ENCODE assay signal across 9 cellular contexts in the genomic region with DNA sequence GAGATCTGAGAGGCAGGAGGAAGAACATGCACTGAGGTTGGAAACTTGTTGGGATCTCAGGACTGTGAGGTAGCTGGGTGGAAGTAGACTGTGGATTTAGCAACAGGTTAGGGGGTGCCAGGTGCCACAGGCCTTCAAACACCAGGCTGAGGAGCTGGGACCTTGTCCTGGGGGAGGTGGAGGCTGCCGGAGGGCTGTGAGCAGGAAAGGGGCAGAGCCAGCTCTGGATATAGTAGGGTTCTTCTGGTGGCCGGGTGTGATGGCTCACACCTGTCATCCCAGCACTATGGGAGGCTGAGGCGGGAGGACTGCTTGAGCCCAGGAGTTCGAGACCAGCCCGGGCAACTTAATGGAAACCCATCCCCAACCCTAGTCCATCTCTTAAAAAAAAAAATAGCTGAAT. TPM values are rescaled to one million over a fixed set of nuclear protein-coding genes. Genes with fewer than 3 reads are reported as not detected.
A peak's percentile ranks its signal among the peaks of the same experiment; 100 is the strongest.
DNase-seq lines count a peak whose midpoint lies in the region; ATAC-seq and TF ChIP-seq lines count a peak whose summit lies in the region.
"Had no signal": no experiment of that assay in that cellular context is flagged by ENCODE, and none has a peak within 500 bp of the region (broad histone marks: within the 10 kb centered on the region; RNA-seq: fewer than 3 reads in every experiment).

No MANE protein-coding gene starts in this region.

- H3K4me1 ChIP-seq in body of pancreas (peaks cover 32% of the 10 kb centered on the region), mucosa of stomach (ENCODE audit: control insufficient read depth, insufficient read depth, low read length) (peaks cover 20% of the 10 kb centered on the region), tibial nerve (peaks cover 0 to 42% (median 10%) of the 10 kb centered on the region in 4 donors)

- H3K27ac Mint-ChIP-seq in activated naive CD8-positive, alpha-beta T cell: peak overlapping the region; percentile 55
- no peak overlapping the region for H3K27ac Mint-ChIP-seq in activated naive CD8-positive, alpha-beta T cell treated with anti-CD3 and anti-CD28 coated beads for 36 hours

- H3K27me3 Mint-ChIP-seq in activated naive CD8-positive, alpha-beta T cell: no peaks in the 10 kb centered on the region
- H3K27me3 Mint-ChIP-seq in activated naive CD8-positive, alpha-beta T cell treated with anti-CD3 and anti-CD28 coated beads for 36 hours: no peaks in the 10 kb centered on the region

- H3K9me3 ChIP-seq in body of pancreas: no peaks in the 10 kb centered on the region
- H3K9me3 ChIP-seq in mucosa of stomach (ENCODE audit: control insufficient read depth, low read length): no peaks in the 10 kb centered on the region
- no peaks in the 10 kb centered on the region for H3K9me3 ChIP-seq in tibial nerve

- TF ChIP-seq CTCF in body of pancreas (IDR thresholded peaks at IDR 0.05): no peak
- TF ChIP-seq CTCF in tibial nerve (IDR thresholded peaks at IDR 0.05): no peak

- DNase-seq in activated naive CD8-positive, alpha-beta T cell treated with anti-CD3 and anti-CD28 coated beads for 36 hours: no peak
- DNase-seq in body of pancreas (no peak), tibial nerve (ENCODE audit: low spot score in 2 of 2) (no peak)
- DNase-seq: NCI-H2029 treated with DMSO at 0.1 percent for 48 hours had no signal

- no peak for TF ChIP-seq EP300 in tibial nerve (IDR thresholded peaks at IDR 0.05)

- no peaks in the 10 kb centered on the region for H3K27me3 ChIP-seq in body of pancreas
- H3K27me3 ChIP-seq in mucosa of stomach (ENCODE audit: control insufficient read depth, insufficient read depth, low read length): no peaks in the 10 kb centered on the region
- H3K27me3 ChIP-seq in tibial nerve: no peaks in the 10 kb centered on the region

- intact Hi-C loops in body of pancreas (cut with DNase I): no loop called here

- peak overlapping the region; percentile 64 for H3K9ac ChIP-seq in mucosa of stomach (ENCODE audit: low read length)

- ATAC-seq in body of pancreas (no peak), GM21717 (IDR thresholded peaks at IDR 0.05; ENCODE audit: unreplicated experiment) (no peak), HG02588 (IDR thresholded peaks at IDR 0.05; ENCODE audit: unreplicated experiment) (no peak), GM21619 (IDR thresholded peaks at IDR 0.05; ENCODE audit: unreplicated experiment) (no peak)

- H3K36me3 Mint-ChIP-seq in activated naive CD8-positive, alpha-beta T cell: no peaks in the 10 kb centered on the region
- H3K36me3 Mint-ChIP-seq in activated naive CD8-positive, alpha-beta T cell treated with anti-CD3 and anti-CD28 coated beads for 36 hours: peaks cover 9% of the 10 kb centered on the region

- H3K9me3 Mint-ChIP-seq in activated naive CD8-positive, alpha-beta T cell (ENCODE audit: low read depth): no peaks in the 10 kb centered on the region
- no peaks in the 10 kb centered on the region for H3K9me3 Mint-ChIP-seq in activated naive CD8-positive, alpha-beta T cell treated with anti-CD3 and anti-CD28 coated beads for 36 hours

- H3K36me3 ChIP-seq in body of pancreas (replicated peaks in 1 of 2; ENCODE audit: insufficient read depth in 1 of 2, low read depth in 2 of 2) (no peaks in the 10 kb centered on the region), mucosa of stomach (ENCODE audit: control insufficient read depth, insufficient read depth, low read length) (no peaks in the 10 kb centered on the region), tibial nerve (peaks cover 0 to 31% (median 3%) of the 10 kb centered on the region in 3 donors)

- TF ChIP-seq POLR2A in body of pancreas (IDR thresholded peaks at IDR 0.05) (no peak), tibial nerve (IDR thresholded peaks at IDR 0.05) (no peak)

- H3K27ac ChIP-seq in body of pancreas (peak overlapping the region; percentile 49 to 79 (median 71)), tibial nerve (peak overlapping the region; percentile 83 to 94 (median 88))

- H3K4me3 Mint-ChIP-seq in activated naive CD8-positive, alpha-beta T cell: peak overlapping the region; percentile 81
- H3K4me3 Mint-ChIP-seq in activated naive CD8-positive, alpha-beta T cell treated with anti-CD3 and anti-CD28 coated beads for 36 hours: no peak overlapping the region

- H3K4me1 Mint-ChIP-seq in activated naive CD8-positive, alpha-beta T cell (ENCODE audit: low read depth): peaks cover 38% of the 10 kb centered on the region
- H3K4me1 Mint-ChIP-seq in activated naive CD8-positive, alpha-beta T cell treated with anti-CD3 and anti-CD28 coated beads for 36 hours: peaks cover 20% of the 10 kb centered on the region

- 89% methylated on average over 4 to 5 of the region's 5 CpGs for WGBS in body of pancreas, 2 donors
- 84 to 89% methylated on average over 5 of the region's 5 CpGs for WGBS in tibial nerve, 2 donors

- no peak overlapping the region for H3K4me3 ChIP-seq in body of pancreas
- H3K4me3 ChIP-seq in mucosa of stomach (ENCODE audit: low read length): no peak overlapping the region
- H3K4me3 ChIP-seq in tibial nerve: peak overlapping the region in 1 of 4 donors; percentile 75

RNA-seq across cellular contexts. Expression of gene FUZ, which starts 3.1 kb away (rescaled TPM):
- total RNA-seq in activated naive CD8-positive, alpha-beta T cell treated with anti-CD3 and anti-CD28 coated beads for 36 hours: 10 to 100 TPM; 28.7 to 30.9 TPM
- total RNA-seq in body of pancreas (10 to 100 TPM in 1 of 2 donors, 1 to 10 TPM in 1; 8.9 to 24.1 TPM), tibial nerve (10 to 100 TPM; 19.0 to 31.7 (median 26.8) TPM)

RNA-seq across cellular contexts. Expression of gene MED25, which starts 8.1 kb away (rescaled TPM):
- total RNA-seq in activated naive CD8-positive, alpha-beta T cell treated with anti-CD3 and anti-CD28 coated beads for 36 hours: 10 to 100 TPM; 41.6 to 44.8 TPM
- total RNA-seq in body of pancreas (10 to 100 TPM; 15.8 to 16.9 TPM), tibial nerve (10 to 100 TPM; 26.2 to 54.0 (median 29.4) TPM)

RNA-seq across cellular contexts. Expression of gene PTOV1, which starts 41.0 kb away (rescaled TPM):
- 10 to 100 TPM; 73.9 to 76.4 TPM for total RNA-seq in activated naive CD8-positive, alpha-beta T cell treated with anti-CD3 and anti-CD28 coated beads for 36 hours
- total RNA-seq in body of pancreas: 10 to 100 TPM; 69.0 to 70.2 TPM
- total RNA-seq in tibial nerve: 100 to 1,000 TPM in 2 of 4 donors, 10 to 100 TPM in 2; 75.6 to 113 (median 91.9) TPM

RNA-seq across cellular contexts. Expression of gene AP2A1, which starts 43.2 kb away (rescaled TPM):
- 10 to 100 TPM; 83.0 to 83.2 TPM for total RNA-seq in activated naive CD8-positive, alpha-beta T cell treated with anti-CD3 and anti-CD28 coated beads for 36 hours
- total RNA-seq in body of pancreas (10 to 100 TPM; 43.5 to 45.9 TPM), tibial nerve (100 to 1,000 TPM in 2 of 4 donors, 10 to 100 TPM in 2; 92.9 to 117 (median 104) TPM)

RNA-seq across cellular contexts. Expression of gene TSKS, which starts 46.9 kb away (rescaled TPM):
- under 1 TPM; 0.58 to 0.72 TPM for total RNA-seq in activated naive CD8-positive, alpha-beta T cell treated with anti-CD3 and anti-CD28 coated beads for 36 hours
- under 1 TPM in 1 of 2 donors, not detected in 1; 0.52 TPM for total RNA-seq in body of pancreas
- total RNA-seq in tibial nerve: 1 to 10 TPM; 1.1 to 2.5 (median 1.6) TPM
